In genomic region chr12:75474121-75474520, GRCh38 we compare ENCODE assay signal across 22 cellular contexts.
"Had no signal": no experiment of that assay in that cellular context is flagged by ENCODE, and none has a peak within 500 bp of the region (broad histone marks: within the 10 kb centered on the region; RNA-seq: fewer than 3 reads in every experiment).

No MANE protein-coding gene starts in this region.

- H3K4me1 Mint-ChIP-seq: endodermal cell had no signal

- H3K36me3 Mint-ChIP-seq: naive thymus-derived CD8-positive, alpha-beta T cell had no signal

- ATAC-seq: gastrocnemius medialis; heart right ventricle; left lobe of liver; mucosa of descending colon; naive thymus-derived CD8-positive, alpha-beta T cell; stimulated activated naive B cell treated with anti-CD40 and anti-IgM and Interleukin-4, amounts not matched to agents 10 μg/mL and 1 μg/mL and 100 μg/mL, for 72 hours had no signal

- H3K4me1 ChIP-seq: colonic mucosa, gastrocnemius medialis, stomach had no signal

- H3K9me3 Mint-ChIP-seq: endodermal cell; naive thymus-derived CD8-positive, alpha-beta T cell had no signal

- H3K27me3 Mint-ChIP-seq: naive thymus-derived CD8-positive, alpha-beta T cell; stimulated activated naive B cell treated with anti-CD40 and anti-IgM and Interleukin-4, amounts not matched to agents 10 μg/mL and 1 μg/mL and 100 μg/mL, for 72 hours had no signal

- H3K4me3 ChIP-seq: colonic mucosa, gastrocnemius medialis, heart right ventricle, mucosa of descending colon, sigmoid colon, skin epidermis, stomach, thoracic aorta had no signal

- DNase-seq: colonic mucosa; effector CD4-positive, alpha-beta T cell; endodermal cell; gastrocnemius medialis; heart right ventricle; hypothalamus; mucosa of descending colon; naive thymus-derived CD8-positive, alpha-beta T cell; posterior cingulate gyrus; sigmoid colon; stimulated activated CD4-positive, alpha-beta T cell treated with anti-CD3 and anti-CD28 coated beads, Interleukin-2, amount 100 ng/mL, for 24 hours; stimulated activated CD4-positive, alpha-beta T cell treated with anti-CD3 and anti-CD28 coated beads, Interleukin-4, amount 100 ng/mL, for 4 hours; stimulated activated naive B cell treated with anti-CD40 and anti-IgM and Interleukin-4, amounts not matched to agents 10 μg/mL and 1 μg/mL and 100 μg/mL, for 72 hours; stomach; substantia nigra; trophoblast cell had no signal

- H3K27ac Mint-ChIP-seq: endodermal cell; stimulated activated naive B cell treated with anti-CD40 and anti-IgM and Interleukin-4, amounts not matched to agents 10 μg/mL and 1 μg/mL and 100 μg/mL, for 72 hours had no signal

- FAIRE-seq: endothelial cell of umbilical vein, islet of Langerhans had no signal

- H3K36me3 ChIP-seq: colonic mucosa, gastrocnemius medialis, heart right ventricle, neutrophil, sigmoid colon, stomach, thoracic aorta had no signal

- H3K27me3 ChIP-seq: colonic mucosa, gastrocnemius medialis, heart right ventricle, neutrophil, sigmoid colon, stomach had no signal

- H3K4me3 Mint-ChIP-seq: endodermal cell; naive thymus-derived CD8-positive, alpha-beta T cell; stimulated activated naive B cell treated with anti-CD40 and anti-IgM and Interleukin-4, amounts not matched to agents 10 μg/mL and 1 μg/mL and 100 μg/mL, for 72 hours had no signal

- H3K27ac ChIP-seq: colonic mucosa, gastrocnemius medialis, heart right ventricle, neutrophil, sigmoid colon, skin epidermis, stomach, thoracic aorta had no signal

- H3K9me3 ChIP-seq: colonic mucosa, gastrocnemius medialis, mucosa of descending colon, neutrophil, sigmoid colon, stomach, thoracic aorta had no signal
